Comparison of ENCODE assay signal across 1 cellular context in genomic region chr4:109815151-109816081, GRCh38.
TF ChIP-seq lines count a peak whose summit lies in the region.

TSS of gene GAR1 (plus strand) at chr4:109815762. CDS start at chr4:109816165, 403 bp downstream.

TF ChIP-seq in HepG2, 621 proteins besides CTCF, POLR2A, EP300 and RAD21 (continued from another document and continues in another):
- TF ChIP-seq ZHX2 (IDR thresholded peaks at IDR 0.05; ENCODE audit: low read depth) = peak; percentile 92
- no peak for TF ChIP-seq ZHX2 (CRISPR knock-in tag; IDR thresholded peaks at IDR 0.05; ENCODE audit: borderline replicate concordance)
- peak; percentile 58; the same call in 1 of the 2 replicates for TF ChIP-seq JUNB (CRISPR knock-in tag; IDR thresholded peaks at IDR 0.05; ENCODE audit: borderline replicate concordance)
- peak; percentile 64; the same call in 1 of the 2 replicates for TF ChIP-seq MEF2D (CRISPR knock-in tag; IDR thresholded peaks at IDR 0.05)
- TF ChIP-seq PLRG1 (conservative IDR thresholded peaks at IDR 0.05) = no peak
- TF ChIP-seq TCF12 (IDR thresholded peaks at IDR 0.05) = no peak
- TF ChIP-seq TCF12 (CRISPR knock-in tag; IDR thresholded peaks at IDR 0.05) = peak; percentile 69; the same call in 1 of the 2 replicates
- TF ChIP-seq ZNF678 (CRISPR knock-in tag; IDR thresholded peaks at IDR 0.05) = 0 out of 2 replicates have a peak, but pooled peaks have one; percentile 31
- peak; percentile 48 for TF ChIP-seq BHLHE40 (IDR thresholded peaks at IDR 0.05; ENCODE audit: low read length)
- TF ChIP-seq ZFY (CRISPR knock-in tag; IDR thresholded peaks at IDR 0.05) = peak; percentile 87
- TF ChIP-seq NONO (IDR thresholded peaks at IDR 0.05) = no peak
- peak; percentile 75 for TF ChIP-seq NONO (CRISPR knock-in tag; conservative IDR thresholded peaks at IDR 0.05)
- no peak for TF ChIP-seq SRSF4 (IDR thresholded peaks at IDR 0.05; ENCODE audit: low read depth, low read length, poor library complexity, severe bottlenecking)
- peak; percentile 80 for TF ChIP-seq HIVEP1 (CRISPR knock-in tag; IDR thresholded peaks at IDR 0.05)
- peak; percentile 65 for TF ChIP-seq ZSCAN31 (CRISPR knock-in tag; IDR thresholded peaks at IDR 0.05; ENCODE audit: low read depth)
- TF ChIP-seq DNMT1 (CRISPR knock-in tag; IDR thresholded peaks at IDR 0.05) = 0 out of 2 replicates have a peak, but pooled peaks have one; percentile 57
- peak; percentile 98 for TF ChIP-seq GATAD1 (CRISPR knock-in tag; IDR thresholded peaks at IDR 0.05)
- TF ChIP-seq IRF2 (CRISPR knock-in tag; IDR thresholded peaks at IDR 0.05) = peak; percentile 78; the same call in 1 of the 2 replicates
- peak; percentile 65; the same call in 1 of the 2 replicates for TF ChIP-seq ARNTL (CRISPR knock-in tag; IDR thresholded peaks at IDR 0.05)
- TF ChIP-seq ASH2L (IDR thresholded peaks at IDR 0.05; ENCODE audit: insufficient read length, low read depth, low read length) = peak; percentile 98
- TF ChIP-seq, protein P1, sequence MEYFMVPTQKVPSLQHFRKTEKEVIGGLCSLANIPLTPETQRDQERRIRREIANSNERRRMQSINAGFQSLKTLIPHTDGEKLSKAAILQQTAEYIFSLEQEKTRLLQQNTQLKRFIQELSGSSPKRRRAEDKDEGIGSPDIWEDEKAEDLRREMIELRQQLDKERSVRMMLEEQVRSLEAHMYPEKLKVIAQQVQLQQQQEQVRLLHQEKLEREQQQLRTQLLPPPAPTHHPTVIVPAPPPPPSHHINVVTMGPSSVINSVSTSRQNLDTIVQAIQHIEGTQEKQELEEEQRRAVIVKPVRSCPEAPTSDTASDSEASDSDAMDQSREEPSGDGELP (IDR thresholded peaks at IDR 0.05; ENCODE audit: borderline replicate concordance, low read depth) = peak; percentile 46; the same call in 1 of the 2 replicates
- no peak for TF ChIP-seq CSRNP2 (CRISPR knock-in tag; conservative IDR thresholded peaks at IDR 0.05; ENCODE audit: low read depth)
- TF ChIP-seq, protein P2, sequence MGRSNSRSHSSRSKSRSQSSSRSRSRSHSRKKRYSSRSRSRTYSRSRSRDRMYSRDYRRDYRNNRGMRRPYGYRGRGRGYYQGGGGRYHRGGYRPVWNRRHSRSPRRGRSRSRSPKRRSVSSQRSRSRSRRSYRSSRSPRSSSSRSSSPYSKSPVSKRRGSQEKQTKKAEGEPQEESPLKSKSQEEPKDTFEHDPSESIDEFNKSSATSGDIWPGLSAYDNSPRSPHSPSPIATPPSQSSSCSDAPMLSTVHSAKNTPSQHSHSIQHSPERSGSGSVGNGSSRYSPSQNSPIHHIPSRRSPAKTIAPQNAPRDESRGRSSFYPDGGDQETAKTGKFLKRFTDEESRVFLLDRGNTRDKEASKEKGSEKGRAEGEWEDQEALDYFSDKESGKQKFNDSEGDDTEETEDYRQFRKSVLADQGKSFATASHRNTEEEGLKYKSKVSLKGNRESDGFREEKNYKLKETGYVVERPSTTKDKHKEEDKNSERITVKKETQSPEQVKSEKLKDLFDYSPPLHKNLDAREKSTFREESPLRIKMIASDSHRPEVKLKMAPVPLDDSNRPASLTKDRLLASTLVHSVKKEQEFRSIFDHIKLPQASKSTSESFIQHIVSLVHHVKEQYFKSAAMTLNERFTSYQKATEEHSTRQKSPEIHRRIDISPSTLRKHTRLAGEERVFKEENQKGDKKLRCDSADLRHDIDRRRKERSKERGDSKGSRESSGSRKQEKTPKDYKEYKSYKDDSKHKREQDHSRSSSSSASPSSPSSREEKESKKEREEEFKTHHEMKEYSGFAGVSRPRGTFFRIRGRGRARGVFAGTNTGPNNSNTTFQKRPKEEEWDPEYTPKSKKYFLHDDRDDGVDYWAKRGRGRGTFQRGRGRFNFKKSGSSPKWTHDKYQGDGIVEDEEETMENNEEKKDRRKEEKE (IDR thresholded peaks at IDR 0.05) = no peak
- TF ChIP-seq ZNF746 (CRISPR knock-in tag; IDR thresholded peaks at IDR 0.05) = no peak
- peak; percentile 66; the same call in 1 of the 2 replicates for TF ChIP-seq ZNF790 (CRISPR knock-in tag; IDR thresholded peaks at IDR 0.05; ENCODE audit: borderline replicate concordance)
- 0 out of 2 replicates have a peak, but pooled peaks have one; percentile 75 for TF ChIP-seq ATF5 (CRISPR knock-in tag; IDR thresholded peaks at IDR 0.05; ENCODE audit: low read depth)
- TF ChIP-seq ZNF296 (CRISPR knock-in tag; conservative IDR thresholded peaks at IDR 0.05) = peak; percentile 69; the same call in 1 of the 2 replicates
- TF ChIP-seq TARDBP (CRISPR knock-in tag; IDR thresholded peaks at IDR 0.05) = peak; percentile 20; the same call in 1 of the 2 replicates
- no peak for TF ChIP-seq IKZF1 (IDR thresholded peaks at IDR 0.05)
- TF ChIP-seq MEIS1 (CRISPR knock-in tag; IDR thresholded peaks at IDR 0.05; ENCODE audit: borderline replicate concordance) = no peak
- peak; percentile 17; the same call in 1 of the 2 replicates for TF ChIP-seq RXRB (CRISPR knock-in tag; IDR thresholded peaks at IDR 0.05; ENCODE audit: borderline replicate concordance)
- 0 out of 2 replicates have a peak, but pooled peaks have one; percentile 86 for TF ChIP-seq ZNF337 (CRISPR knock-in tag; IDR thresholded peaks at IDR 0.05; ENCODE audit: borderline replicate concordance, low read depth)
- TF ChIP-seq ZNF672 (CRISPR knock-in tag; IDR thresholded peaks at IDR 0.05) = no peak
- TF ChIP-seq POLR2G (IDR thresholded peaks at IDR 0.05; ENCODE audit: low read depth, low read length) = peak; percentile 76
- TF ChIP-seq NFYB (CRISPR knock-in tag; IDR thresholded peaks at IDR 0.05) = peak; percentile 28; the same call in 1 of the 2 replicates
- TF ChIP-seq, protein P3, sequence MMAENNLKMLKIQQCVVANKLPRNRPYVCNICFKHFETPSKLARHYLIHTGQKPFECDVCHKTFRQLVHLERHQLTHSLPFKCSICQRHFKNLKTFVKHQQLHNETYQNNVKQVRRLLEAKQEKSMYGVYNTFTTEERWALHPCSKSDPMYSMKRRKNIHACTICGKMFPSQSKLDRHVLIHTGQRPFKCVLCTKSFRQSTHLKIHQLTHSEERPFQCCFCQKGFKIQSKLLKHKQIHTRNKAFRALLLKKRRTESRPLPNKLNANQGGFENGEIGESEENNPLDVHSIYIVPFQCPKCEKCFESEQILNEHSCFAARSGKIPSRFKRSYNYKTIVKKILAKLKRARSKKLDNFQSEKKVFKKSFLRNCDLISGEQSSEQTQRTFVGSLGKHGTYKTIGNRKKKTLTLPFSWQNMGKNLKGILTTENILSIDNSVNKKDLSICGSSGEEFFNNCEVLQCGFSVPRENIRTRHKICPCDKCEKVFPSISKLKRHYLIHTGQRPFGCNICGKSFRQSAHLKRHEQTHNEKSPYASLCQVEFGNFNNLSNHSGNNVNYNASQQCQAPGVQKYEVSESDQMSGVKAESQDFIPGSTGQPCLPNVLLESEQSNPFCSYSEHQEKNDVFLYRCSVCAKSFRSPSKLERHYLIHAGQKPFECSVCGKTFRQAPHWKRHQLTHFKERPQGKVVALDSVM (CRISPR knock-in tag; IDR thresholded peaks at IDR 0.05) = peak; percentile 45; the same call in 1 of the 2 replicates
- peak; percentile 43; the same call in 1 of the 2 replicates for TF ChIP-seq ARID5B (CRISPR knock-in tag; IDR thresholded peaks at IDR 0.05)
- TF ChIP-seq ZKSCAN8 (CRISPR knock-in tag; IDR thresholded peaks at IDR 0.05; ENCODE audit: borderline replicate concordance) = peak; percentile 53; the same call in 1 of the 2 replicates
- peak; percentile 87 for TF ChIP-seq ZNF501 (CRISPR knock-in tag; IDR thresholded peaks at IDR 0.05)
- TF ChIP-seq ZNF766 (CRISPR knock-in tag; IDR thresholded peaks at IDR 0.05; ENCODE audit: borderline replicate concordance) = peak; percentile 34
- peak; percentile 68 for TF ChIP-seq SP2 (CRISPR knock-in tag; IDR thresholded peaks at IDR 0.05)
- TF ChIP-seq ZSCAN21 (CRISPR knock-in tag; IDR thresholded peaks at IDR 0.05; ENCODE audit: borderline replicate concordance) = peak; percentile 39; the same call in 1 of the 2 replicates
- TF ChIP-seq ZMYM4 (CRISPR knock-in tag; IDR thresholded peaks at IDR 0.05) = peak; percentile 90
- TF ChIP-seq ZNF207 (IDR thresholded peaks at IDR 0.05; ENCODE audit: borderline replicate concordance) = no peak
- TF ChIP-seq MTF1 (CRISPR knock-in tag; IDR thresholded peaks at IDR 0.05) = no peak
- no peak for TF ChIP-seq GTF3A (CRISPR knock-in tag; conservative IDR thresholded peaks at IDR 0.05)
